1 cellular context compared by ENCODE assay signal in genomic region chr20:62804021-62804631, GRCh38.
TF ChIP-seq lines count a peak whose summit lies in the region.

No MANE protein-coding gene starts in this region.

TF ChIP-seq in GM23338, 12 proteins besides CTCF, POLR2A, EP300 and RAD21:
- TF ChIP-seq ZNF114 (CRISPR knock-in tag; IDR thresholded peaks at IDR 0.05) (no peak), ZNF331 (CRISPR knock-in tag; IDR thresholded peaks at IDR 0.05; ENCODE audit: low read depth) (no peak), ZNF462 (CRISPR knock-in tag; IDR thresholded peaks at IDR 0.05) (no peak), NANOG (IDR thresholded peaks at IDR 0.05; ENCODE audit: borderline replicate concordance) (no peak), JUNB (IDR thresholded peaks at IDR 0.05; ENCODE audit: unreplicated experiment) (no peak), EZH2 (IDR thresholded peaks at IDR 0.05; ENCODE audit: low read depth, unreplicated experiment) (no peak), CREB1 (CRISPR knock-in tag; IDR thresholded peaks at IDR 0.05; ENCODE audit: low read depth) (no peak), REST (IDR thresholded peaks at IDR 0.05; ENCODE audit: unreplicated experiment) (no peak), POLR2AphosphoS5 (IDR thresholded peaks at IDR 0.05; ENCODE audit: low read depth) (no peak), STAT1 (IDR thresholded peaks at IDR 0.05; ENCODE audit: unreplicated experiment) (no peak), EZH2phosphoT487 (IDR thresholded peaks at IDR 0.05; ENCODE audit: unreplicated experiment) (no peak)
- TF ChIP-seq, protein P1, sequence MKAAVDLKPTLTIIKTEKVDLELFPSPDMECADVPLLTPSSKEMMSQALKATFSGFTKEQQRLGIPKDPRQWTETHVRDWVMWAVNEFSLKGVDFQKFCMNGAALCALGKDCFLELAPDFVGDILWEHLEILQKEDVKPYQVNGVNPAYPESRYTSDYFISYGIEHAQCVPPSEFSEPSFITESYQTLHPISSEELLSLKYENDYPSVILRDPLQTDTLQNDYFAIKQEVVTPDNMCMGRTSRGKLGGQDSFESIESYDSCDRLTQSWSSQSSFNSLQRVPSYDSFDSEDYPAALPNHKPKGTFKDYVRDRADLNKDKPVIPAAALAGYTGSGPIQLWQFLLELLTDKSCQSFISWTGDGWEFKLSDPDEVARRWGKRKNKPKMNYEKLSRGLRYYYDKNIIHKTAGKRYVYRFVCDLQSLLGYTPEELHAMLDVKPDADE (IDR thresholded peaks at IDR 0.05), result no peak
